In genomic region chr16:86661715-86662114, GRCh38 we compare ENCODE assay signal across 25 cellular contexts.
A peak's percentile ranks its signal among the peaks of the same experiment; 100 is the strongest.
DNase-seq lines count a peak whose midpoint lies in the region; ATAC-seq and TF ChIP-seq lines count a peak whose summit lies in the region.
"Had no signal": no experiment of that assay in that cellular context is flagged by ENCODE, and none has a peak within 500 bp of the region (broad histone marks: within the 10 kb centered on the region; RNA-seq: fewer than 3 reads in every experiment).

No MANE protein-coding gene starts in this region.

- H3K4me1 ChIP-seq in skeletal muscle satellite cell (ENCODE audit: control insufficient read depth, insufficient read depth, low read length) = peaks cover 54% of the 10 kb centered on the region
- no peaks in the 10 kb centered on the region for H3K4me1 ChIP-seq in lower lobe of right lung
- H3K4me1 ChIP-seq: gastroesophageal sphincter, HAP-1, vagina had no signal

- peak overlapping the region; percentile 53 for H3K27ac ChIP-seq in brain microvascular endothelial cell
- H3K27ac ChIP-seq in lower lobe of right lung = no peak overlapping the region
- H3K27ac ChIP-seq: gastroesophageal sphincter, hepatocyte, PC-9, vagina had no signal

- H3K4me3 ChIP-seq in brain microvascular endothelial cell (ENCODE audit: low read depth, low read length) (no peak overlapping the region), fibroblast of villous mesenchyme (ENCODE audit: low read depth, low read length) (no peak overlapping the region), skeletal muscle satellite cell (ENCODE audit: low read length) (no peak overlapping the region), lower lobe of right lung (no peak overlapping the region)
- H3K4me3 ChIP-seq: gastroesophageal sphincter, HAP-1, hepatocyte, PC-9, thoracic aorta, vagina had no signal

- no peaks in the 10 kb centered on the region for H3K27me3 ChIP-seq in brain microvascular endothelial cell (replicated peaks)
- H3K27me3 ChIP-seq in skeletal muscle satellite cell (ENCODE audit: control insufficient read depth, insufficient read depth, low read length) = no peaks in the 10 kb centered on the region
- peaks cover 30% of the 10 kb centered on the region for H3K27me3 ChIP-seq in lower lobe of right lung (ENCODE audit: low read depth)
- H3K27me3 ChIP-seq: hepatocyte, vagina had no signal

- TF ChIP-seq CTCF in brain microvascular endothelial cell (IDR thresholded peaks at IDR 0.05; ENCODE audit: low read depth, low read length, missing control alignments) (no peak), fibroblast of villous mesenchyme (IDR thresholded peaks at IDR 0.05; ENCODE audit: insufficient read depth, low read depth, low read length) (no peak), lower lobe of right lung (IDR thresholded peaks at IDR 0.05) (no peak)

- in situ Hi-C loops in brain microvascular endothelial cell (cut with HindIII; ENCODE audit: low pct_ligation_motif_present, low sequenced_read_pairs) = no loop called here

- peak; percentile 51 for DNase-seq in RPMI7951 (ENCODE audit: low read depth)
- peak; percentile 30 for DNase-seq in brain microvascular endothelial cell
- DNase-seq in fibroblast of villous mesenchyme (ENCODE audit: low read depth) = peak; percentile 5
- no peak for DNase-seq in activated naive CD4-positive, alpha-beta T cell treated with Interleukin-2 at 50 U/mL for 16 hours
- DNase-seq in lower lobe of right lung = no peak
- DNase-seq: activated CD4-positive, alpha-beta T cell treated with anti-CD3 and anti-CD28 coated beads, Interleukin-2, amount 50 U/mL, for 48 hours; activated naive CD4-positive, alpha-beta T cell treated with anti-CD3 and anti-CD28 coated beads, Interleukin-2, amount 10 ng/mL, durations not matched to agents 7 days and 5 days; anterior cingulate cortex; cerebellar nuclear complex; mesendoderm; NCI-H1105 treated with DMSO at 0.1 percent for 48 hours; NCI-H2029; NCI-H526; NK-92 treated with Interleukin-12 subunit alpha and Interleukin-12 subunit beta, amount 100 ng/mL, for 24 hours; PC-9; SHP77 treated with DMSO at 0.1 percent for 48 hours had no signal

- no peaks in the 10 kb centered on the region for H3K9me3 ChIP-seq in skeletal muscle satellite cell (replicated peaks; ENCODE audit: low read length)
- H3K9me3 ChIP-seq in lower lobe of right lung = no peaks in the 10 kb centered on the region
- H3K9me3 ChIP-seq: HAP-1, thoracic aorta, vagina had no signal

- intact Hi-C loops in lower lobe of right lung (cut with DNase I) = no loop called here

- peak overlapping the region; percentile 17 for H3K4me2 ChIP-seq in skeletal muscle satellite cell (ENCODE audit: low read length)
- H3K4me2 ChIP-seq: hepatocyte, PC-9 had no signal

- no peak for ATAC-seq in GM21576 (IDR thresholded peaks at IDR 0.05; ENCODE audit: unreplicated experiment)
- no peak for ATAC-seq in lower lobe of right lung
- no peak for ATAC-seq in GM18520 (IDR thresholded peaks at IDR 0.05; ENCODE audit: unreplicated experiment)
- ATAC-seq: gastroesophageal sphincter, left lobe of liver had no signal

- H3K36me3 ChIP-seq in brain microvascular endothelial cell (replicated peaks) (no peaks in the 10 kb centered on the region), skeletal muscle satellite cell (ENCODE audit: insufficient read depth, low read length) (no peaks in the 10 kb centered on the region), lower lobe of right lung (no peaks in the 10 kb centered on the region)
- H3K36me3 ChIP-seq: gastroesophageal sphincter, HAP-1, thoracic aorta, vagina had no signal

- H3K9ac ChIP-seq in skeletal muscle satellite cell (ENCODE audit: low read depth, low read length) = peak overlapping the region; percentile 9

Comparison
In these comparisons a context has a peak if more than half of its experiments do, and no peak if none do; other contexts are left out.
1. DNase-seq: peak in RPMI7951 (single experiment), brain microvascular endothelial cell (single experiment) and fibroblast of villous mesenchyme (single experiment); none in activated naive CD4-positive, alpha-beta T cell treated with Interleukin-2 at 50 U/mL for 16 hours (single experiment) and lower lobe of right lung (single experiment).